1 cellular context compared by ENCODE assay signal in the genomic region with DNA sequence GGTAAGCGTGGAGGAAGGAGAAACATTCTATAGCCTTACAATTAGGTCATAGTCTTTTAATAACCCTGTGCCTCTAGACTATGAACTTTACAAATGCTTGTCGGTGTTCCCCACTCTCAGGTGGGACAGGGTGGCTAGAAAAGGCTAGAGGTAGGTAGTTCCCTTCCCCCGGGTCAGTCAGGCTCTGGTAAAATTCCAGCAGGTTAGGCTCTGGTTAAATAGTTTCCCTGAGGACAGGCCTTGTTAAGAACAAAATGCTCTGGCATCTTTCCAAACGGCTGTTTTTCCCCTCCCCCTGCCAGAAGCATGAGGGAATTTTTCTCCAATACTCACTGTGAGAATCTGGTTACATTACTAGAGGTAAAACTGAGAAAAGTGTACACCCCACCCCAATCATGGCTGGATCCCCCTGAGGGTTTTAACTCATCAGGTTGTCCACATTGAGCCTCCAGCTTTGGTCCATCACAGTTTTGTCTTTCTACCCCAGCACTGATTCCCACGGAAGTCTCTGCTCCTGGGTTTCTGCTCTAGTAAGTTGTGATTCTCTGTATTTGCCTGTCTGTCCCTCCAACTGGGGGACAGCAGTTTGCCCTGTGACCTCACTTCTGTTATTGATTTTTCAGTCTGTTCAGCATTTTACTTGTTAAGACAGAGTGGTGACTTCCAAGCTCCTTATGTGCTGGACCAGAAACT.
A peak's percentile ranks its signal among the peaks of the same experiment; 100 is the strongest.
TF ChIP-seq lines count a peak whose summit lies in the region.

No MANE protein-coding gene starts in this region.

TF ChIP-seq in HEK293, 187 proteins besides CTCF, POLR2A, EP300 and RAD21 (continued from another document and continues in another):
- TF ChIP-seq ZNF449 (tag by site-specific recombination; IDR thresholded peaks at IDR 0.05) (no peak), ZNF510 (tag by site-specific recombination; IDR thresholded peaks at IDR 0.05; ENCODE audit: insufficient replicate concordance) (no peak), EGR2 (tag by site-specific recombination; IDR thresholded peaks at IDR 0.05; ENCODE audit: low read depth) (no peak), SCRT2 (tag by site-specific recombination; IDR thresholded peaks at IDR 0.05) (no peak), KLF7 (tag by site-specific recombination; IDR thresholded peaks at IDR 0.05; ENCODE audit: borderline replicate concordance) (no peak), ZFP3 (tag by site-specific recombination; IDR thresholded peaks at IDR 0.05; ENCODE audit: low read depth) (no peak), ZNF639 (tag by site-specific recombination; IDR thresholded peaks at IDR 0.05) (no peak), ZNF626 (tag by site-specific recombination; IDR thresholded peaks at IDR 0.05) (no peak), ZNF624 (tag by site-specific recombination; IDR thresholded peaks at IDR 0.05) (no peak), ZEB2 (tag by site-specific recombination; IDR thresholded peaks at IDR 0.05) (0 out of 2 replicates have a peak, but pooled peaks have one; percentile 36), ZNF660 (tag by site-specific recombination; IDR thresholded peaks at IDR 0.05) (peak; percentile 79), ZFP41 (tag by site-specific recombination; IDR thresholded peaks at IDR 0.05; ENCODE audit: borderline replicate concordance) (no peak), ZNF549 (tag by site-specific recombination; IDR thresholded peaks at IDR 0.05) (no peak), PRDM10 (tag by site-specific recombination; IDR thresholded peaks at IDR 0.05) (peak; percentile 86), ZNF140 (tag by site-specific recombination; IDR thresholded peaks at IDR 0.05) (no peak), ZNF416 (tag by site-specific recombination; IDR thresholded peaks at IDR 0.05) (no peak), ZNF600 (tag by site-specific recombination; IDR thresholded peaks at IDR 0.05) (no peak; the same call in 1 of the 2 replicates), ZNF792 (tag by site-specific recombination; IDR thresholded peaks at IDR 0.05) (no peak), ZNF658 (tag by site-specific recombination; IDR thresholded peaks at IDR 0.05) (no peak), ZNF555 (tag by site-specific recombination; conservative IDR thresholded peaks at IDR 0.05) (no peak), ZNF48 (tag by site-specific recombination; IDR thresholded peaks at IDR 0.05) (no peak), ZBTB21 (tag by site-specific recombination; IDR thresholded peaks at IDR 0.05) (no peak), ZNF354C (tag by site-specific recombination; IDR thresholded peaks at IDR 0.05; ENCODE audit: borderline replicate concordance, low read depth) (no peak), MYNN (tag by site-specific recombination; IDR thresholded peaks at IDR 0.05; ENCODE audit: borderline replicate concordance) (no peak), ZNF341 (tag by site-specific recombination; IDR thresholded peaks at IDR 0.05; ENCODE audit: low read depth) (peak; percentile 87), ZNF114 (tag by site-specific recombination; IDR thresholded peaks at IDR 0.05) (no peak), ATF2 (tag by site-specific recombination; IDR thresholded peaks at IDR 0.05; ENCODE audit: low read depth) (0 out of 2 replicates have a peak, but pooled peaks have one; percentile 22), ZNF148 (tag by site-specific recombination; IDR thresholded peaks at IDR 0.05; ENCODE audit: borderline replicate concordance) (no peak), ZNF19 (tag by site-specific recombination; IDR thresholded peaks at IDR 0.05; ENCODE audit: low read depth) (no peak), ZNF221 (tag by site-specific recombination; IDR thresholded peaks at IDR 0.05; ENCODE audit: borderline replicate concordance) (no peak), ZNF133 (tag by site-specific recombination; IDR thresholded peaks at IDR 0.05) (no peak), FEZF1 (tag by site-specific recombination; IDR thresholded peaks at IDR 0.05) (0 out of 2 replicates have a peak, but pooled peaks have one; percentile 1), ZNF843 (tag by site-specific recombination; IDR thresholded peaks at IDR 0.05) (no peak), ZNF514 (tag by site-specific recombination; IDR thresholded peaks at IDR 0.05) (no peak), BCL11B (tag by site-specific recombination; IDR thresholded peaks at IDR 0.05; ENCODE audit: low read depth) (no peak), ZFP37 (tag by site-specific recombination; IDR thresholded peaks at IDR 0.05) (peak; percentile 62; the same call in 1 of the 2 replicates), ZNF701 (tag by site-specific recombination; IDR thresholded peaks at IDR 0.05) (no peak), ZSCAN16 (tag by site-specific recombination; IDR thresholded peaks at IDR 0.05) (no peak), ZIC2 (tag by site-specific recombination; IDR thresholded peaks at IDR 0.05) (no peak), INSM2 (tag by site-specific recombination; IDR thresholded peaks at IDR 0.05) (peak; percentile 37; the same call in 1 of the 2 replicates), ZNF654 (tag by site-specific recombination; IDR thresholded peaks at IDR 0.05; ENCODE audit: low read depth) (no peak), ZNF610 (tag by site-specific recombination; IDR thresholded peaks at IDR 0.05; ENCODE audit: borderline replicate concordance) (no peak), ZNF2 (tag by site-specific recombination; IDR thresholded peaks at IDR 0.05) (0 out of 2 replicates have a peak, but pooled peaks have one; percentile 31), ZNF155 (tag by site-specific recombination; IDR thresholded peaks at IDR 0.05) (no peak), ZNF366 (tag by site-specific recombination; conservative IDR thresholded peaks at IDR 0.05) (no peak)
- TF ChIP-seq, protein P1, sequence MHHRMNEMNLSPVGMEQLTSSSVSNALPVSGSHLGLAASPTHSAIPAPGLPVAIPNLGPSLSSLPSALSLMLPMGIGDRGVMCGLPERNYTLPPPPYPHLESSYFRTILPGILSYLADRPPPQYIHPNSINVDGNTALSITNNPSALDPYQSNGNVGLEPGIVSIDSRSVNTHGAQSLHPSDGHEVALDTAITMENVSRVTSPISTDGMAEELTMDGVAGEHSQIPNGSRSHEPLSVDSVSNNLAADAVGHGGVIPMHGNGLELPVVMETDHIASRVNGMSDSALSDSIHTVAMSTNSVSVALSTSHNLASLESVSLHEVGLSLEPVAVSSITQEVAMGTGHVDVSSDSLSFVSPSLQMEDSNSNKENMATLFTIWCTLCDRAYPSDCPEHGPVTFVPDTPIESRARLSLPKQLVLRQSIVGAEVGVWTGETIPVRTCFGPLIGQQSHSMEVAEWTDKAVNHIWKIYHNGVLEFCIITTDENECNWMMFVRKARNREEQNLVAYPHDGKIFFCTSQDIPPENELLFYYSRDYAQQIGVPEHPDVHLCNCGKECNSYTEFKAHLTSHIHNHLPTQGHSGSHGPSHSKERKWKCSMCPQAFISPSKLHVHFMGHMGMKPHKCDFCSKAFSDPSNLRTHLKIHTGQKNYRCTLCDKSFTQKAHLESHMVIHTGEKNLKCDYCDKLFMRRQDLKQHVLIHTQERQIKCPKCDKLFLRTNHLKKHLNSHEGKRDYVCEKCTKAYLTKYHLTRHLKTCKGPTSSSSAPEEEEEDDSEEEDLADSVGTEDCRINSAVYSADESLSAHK (tag by site-specific recombination; IDR thresholded peaks at IDR 0.05), result 0 out of 2 replicates have a peak, but pooled peaks have one; percentile 17
